In genomic region chr3:156750874-156751245, GRCh38 we compare ENCODE assay signal across 11 cellular contexts.
DNase-seq lines count a peak whose midpoint lies in the region; ATAC-seq and TF ChIP-seq lines count a peak whose summit lies in the region.
"Had no signal": no experiment of that assay in that cellular context is flagged by ENCODE, and none has a peak within 500 bp of the region (broad histone marks: within the 10 kb centered on the region; RNA-seq: fewer than 3 reads in every experiment).

No MANE protein-coding gene starts in this region.

- H3K9ac ChIP-seq in smooth muscle cell (ENCODE audit: low read depth) = peak overlapping the region; percentile 77

- peak overlapping the region; percentile 81 for H3K4me2 ChIP-seq in smooth muscle cell

- peak overlapping the region; percentile 73 for H2AFZ ChIP-seq in smooth muscle cell (ENCODE audit: low read depth)

- H3K27ac ChIP-seq in SJSA1 (peak overlapping the region; percentile 95), smooth muscle cell (ENCODE audit: low read depth) (peak overlapping the region; percentile 92)

- H3K4me1 ChIP-seq in SJSA1 (replicated peaks) (peaks cover 39% of the 10 kb centered on the region), smooth muscle cell (ENCODE audit: low read depth) (peaks cover 26% of the 10 kb centered on the region)

- WGBS in smooth muscle cell (ENCODE audit: low lambda C conversion rate) = 14% methylated on average over 4 of the region's 4 CpGs

- no peaks in the 10 kb centered on the region for H3K27me3 ChIP-seq in SJSA1 (replicated peaks)
- no peaks in the 10 kb centered on the region for H3K27me3 ChIP-seq in smooth muscle cell (ENCODE audit: low read depth)

- peak overlapping the region; percentile 3 for H3K4me3 ChIP-seq in SJSA1
- peak overlapping the region; percentile 28 for H3K4me3 ChIP-seq in smooth muscle cell

- peaks cover 6% of the 10 kb centered on the region for H3F3A ChIP-seq in smooth muscle cell (ENCODE audit: low read depth)

- intact Hi-C loops in left cardiac atrium (cut with DNase I) = no loop called here

- no peak for TF ChIP-seq CTCF in smooth muscle cell (IDR thresholded peaks at IDR 0.05; ENCODE audit: borderline replicate concordance, insufficient read depth, poor library complexity, severe bottlenecking)

- no peaks in the 10 kb centered on the region for H4K20me1 ChIP-seq in smooth muscle cell (ENCODE audit: low read depth)

- H3K36me3 ChIP-seq in SJSA1 (no peaks in the 10 kb centered on the region), smooth muscle cell (ENCODE audit: low read depth) (no peaks in the 10 kb centered on the region)

- DNase-seq in NCI-H1417 (lab: John Stamatoyannopoulos, UW) (peak in 2 of 3 experiments; percentile 18 to 37), NCI-H1417 treated with DMSO at 0.1 percent for 48 hours (lab: John Stamatoyannopoulos, UW) (no peak), SJSA1 (ENCODE audit: low read depth in 1 of 2, low spot score in 2 of 2) (no peak), left cardiac atrium (no peak), smooth muscle cell (lab: John Stamatoyannopoulos, UW; ENCODE audit: unreplicated experiment) (no peak), NCI-H2171 (lab: John Stamatoyannopoulos, UW) (no peak), NCI-H510A treated with DMSO at 0.1 percent for 48 hours (lab: John Stamatoyannopoulos, UW) (no peak)
- DNase-seq: 8988T; stimulated activated CD4-positive, alpha-beta T cell treated with anti-CD3 and anti-CD28 coated beads, Interleukin-4, amount 100 ng/mL, for 24 hours; SW 1271 had no signal

- no peaks in the 10 kb centered on the region for H3K79me2 ChIP-seq in smooth muscle cell (ENCODE audit: low read depth)

- ATAC-seq in left cardiac atrium (peak; percentile 54 to 62), HG03342 (IDR thresholded peaks at IDR 0.05; ENCODE audit: unreplicated experiment) (no peak)

- H3K9me3 ChIP-seq in SJSA1 (replicated peaks) (no peaks in the 10 kb centered on the region), smooth muscle cell (replicated peaks; ENCODE audit: low read depth) (no peaks in the 10 kb centered on the region)

Comparison
In these comparisons a context has a peak if more than half of its experiments do, and no peak if none do; other contexts are left out.
1. DNase-seq: peak in NCI-H1417 (2 of 3); none in NCI-H1417 treated with DMSO at 0.1 percent for 48 hours (single experiment), SJSA1 (0 of 2), left cardiac atrium (single experiment), smooth muscle cell (single experiment), NCI-H2171 (single experiment) and NCI-H510A treated with DMSO at 0.1 percent for 48 hours (single experiment).